7 cellular contexts compared by ENCODE assay signal in the genomic region with DNA sequence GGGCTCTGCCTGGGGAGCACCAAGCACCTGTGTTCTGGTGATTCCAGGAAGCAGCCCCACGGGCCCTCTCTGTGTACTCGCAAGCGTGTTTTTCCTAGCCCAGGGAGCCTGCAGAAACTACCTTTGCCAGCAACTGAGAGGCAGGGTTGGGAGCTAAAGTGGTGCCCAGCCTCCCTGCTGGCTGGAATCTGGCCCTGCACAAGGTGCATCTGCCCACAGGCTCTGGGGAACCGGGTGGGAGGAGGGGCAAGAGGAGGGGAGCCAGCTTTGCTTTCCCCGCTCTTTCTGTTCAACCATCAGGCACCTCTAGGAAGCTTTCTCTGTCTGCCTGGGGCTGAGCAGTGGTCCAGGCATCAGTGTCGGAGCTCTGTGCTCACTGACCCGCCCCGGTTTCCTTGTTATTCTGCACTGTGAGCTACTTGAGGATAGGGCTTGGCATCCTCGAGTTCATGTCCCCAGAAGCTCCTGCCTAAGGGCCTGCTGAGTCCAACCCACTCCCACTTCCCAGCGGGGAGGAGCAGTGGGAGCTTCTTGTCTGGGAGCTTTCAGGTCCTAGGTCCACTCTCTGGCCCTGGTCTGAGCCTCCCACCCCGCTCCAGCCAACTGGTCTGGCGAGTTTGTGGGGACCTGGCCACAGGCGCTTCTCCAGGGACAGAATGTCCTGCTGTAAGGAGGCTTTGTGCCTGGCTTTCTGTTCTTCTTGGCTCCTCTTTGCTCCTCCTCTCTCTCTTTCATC. TPM values are rescaled to one million over a fixed set of nuclear protein-coding genes. Genes with fewer than 3 reads are reported as not detected.
A peak's percentile ranks its signal among the peaks of the same experiment; 100 is the strongest.
DNase-seq lines count a peak whose midpoint lies in the region; ATAC-seq and TF ChIP-seq lines count a peak whose summit lies in the region.

No MANE protein-coding gene starts in this region.

- no peak for DNase-seq in activated T-helper 2 cell treated with anti-CD3 and anti-CD28 coated beads, Interferon-gamma antibody, Interleukin-2, Interleukin-4, amounts not matched to agents 10 μg/mL and 5 μg/mL and 100 μg/mL, durations not matched to agents 14 hours and 24 hours and 36 hours (ENCODE audit: low spot score)
- DNase-seq in right atrium auricular region (ENCODE audit: low spot score) (peak; percentile 76), SHP77 treated with DMSO at 0.1 percent for 48 hours (lab: John Stamatoyannopoulos, UW) (no peak)

- H3K9me3 ChIP-seq in HUES48 (ENCODE audit: control insufficient read depth, insufficient read depth, low read length) (no peaks in the 10 kb centered on the region), right atrium auricular region (no peaks in the 10 kb centered on the region)

- peak in 1 of 2 donors; percentile 48 for TF ChIP-seq CTCF in right atrium auricular region (IDR thresholded peaks at IDR 0.05)

- H3K4me1 ChIP-seq in HUES48 (ENCODE audit: control insufficient read depth, insufficient read depth, low read length) = peaks cover 36% of the 10 kb centered on the region
- H3K4me1 ChIP-seq in right atrium auricular region = peaks cover 0 to 69% of the 10 kb centered on the region in 2 donors

- intact Hi-C loops in activated T-helper 2 cell treated with anti-CD3 and anti-CD28 coated beads, Interferon-gamma antibody, Interleukin-2, Interleukin-4, amounts not matched to agents 10 μg/mL and 5 μg/mL and 100 μg/mL, durations not matched to agents 14 hours and 24 hours and 36 hours (cut with micrococcal nuclease) = no loop called here

- H3K27me3 Mint-ChIP-seq in activated T-helper 2 cell treated with anti-CD3 and anti-CD28 coated beads, Interferon-gamma antibody, Interleukin-2, Interleukin-4, amounts not matched to agents 10 μg/mL and 5 μg/mL and 100 μg/mL, durations not matched to agents 14 hours and 24 hours and 36 hours (ENCODE audit: low read depth) = no peaks in the 10 kb centered on the region

- H3K36me3 ChIP-seq in HUES48 (ENCODE audit: control insufficient read depth, insufficient read depth, low read length) = no peaks in the 10 kb centered on the region
- H3K36me3 ChIP-seq in right atrium auricular region = no peaks in the 10 kb centered on the region

- peaks cover 20% of the 10 kb centered on the region for H3K4me1 Mint-ChIP-seq in activated T-helper 2 cell treated with anti-CD3 and anti-CD28 coated beads, Interferon-gamma antibody, Interleukin-2, Interleukin-4, amounts not matched to agents 10 μg/mL and 5 μg/mL and 100 μg/mL, durations not matched to agents 14 hours and 24 hours and 36 hours (ENCODE audit: low read depth)

- H3K27ac ChIP-seq in HUES48 (ENCODE audit: low read depth, low read length) = peak overlapping the region; percentile 71
- H3K27ac ChIP-seq in right atrium auricular region = peak overlapping the region; percentile 91 to 98
- H3K27ac ChIP-seq in skin epidermis = peak overlapping the region in 18 of 21 experiments; percentile 22 to 86 (median 76)

- H3K9ac ChIP-seq in HUES48 (ENCODE audit: low read depth, low read length) = 0 out of 2 replicates have a peak overlapping the region, but pooled peaks have one; percentile 4

- H3K27me3 ChIP-seq in HUES48 (ENCODE audit: control insufficient read depth, insufficient read depth, low read length) (no peaks in the 10 kb centered on the region), right atrium auricular region (no peaks in the 10 kb centered on the region)

- H3K27ac Mint-ChIP-seq in activated T-helper 2 cell treated with anti-CD3 and anti-CD28 coated beads, Interferon-gamma antibody, Interleukin-2, Interleukin-4, amounts not matched to agents 10 μg/mL and 5 μg/mL and 100 μg/mL, durations not matched to agents 14 hours and 24 hours and 36 hours = peak overlapping the region; percentile 81

- H3K36me3 Mint-ChIP-seq in activated T-helper 2 cell treated with anti-CD3 and anti-CD28 coated beads, Interferon-gamma antibody, Interleukin-2, Interleukin-4, amounts not matched to agents 10 μg/mL and 5 μg/mL and 100 μg/mL, durations not matched to agents 14 hours and 24 hours and 36 hours (ENCODE audit: low read depth) = no peaks in the 10 kb centered on the region

- H3K4me3 ChIP-seq in HUES48 (ENCODE audit: low read depth, low read length) = no peak overlapping the region
- peak overlapping the region in 1 of 2 donors; percentile 34 for H3K4me3 ChIP-seq in right atrium auricular region
- H3K4me3 ChIP-seq in skin epidermis = peak overlapping the region in 1 of 7 experiments; percentile 18

- ATAC-seq in GM21390 (IDR thresholded peaks at IDR 0.05; ENCODE audit: unreplicated experiment) = no peak
- ATAC-seq in HG03457 (IDR thresholded peaks at IDR 0.05; ENCODE audit: unreplicated experiment) = no peak

- H3K4me3 Mint-ChIP-seq in activated T-helper 2 cell treated with anti-CD3 and anti-CD28 coated beads, Interferon-gamma antibody, Interleukin-2, Interleukin-4, amounts not matched to agents 10 μg/mL and 5 μg/mL and 100 μg/mL, durations not matched to agents 14 hours and 24 hours and 36 hours (ENCODE audit: low read depth) = peak overlapping the region; percentile 62

- no peaks in the 10 kb centered on the region for H3K9me3 Mint-ChIP-seq in activated T-helper 2 cell treated with anti-CD3 and anti-CD28 coated beads, Interferon-gamma antibody, Interleukin-2, Interleukin-4, amounts not matched to agents 10 μg/mL and 5 μg/mL and 100 μg/mL, durations not matched to agents 14 hours and 24 hours and 36 hours

RNA-seq across cellular contexts. Expression of gene DAGLA, which starts 14.9 kb away (rescaled TPM):
- 0.07 TPM in 2 replicates for total RNA-seq in activated T-helper 2 cell treated with anti-CD3 and anti-CD28 coated beads, Interferon-gamma antibody, Interleukin-2, Interleukin-4, amounts not matched to agents 10 μg/mL and 5 μg/mL and 100 μg/mL, durations not matched to agents 14 hours and 24 hours and 36 hours
- total RNA-seq in right atrium auricular region = 1 to 10 TPM; 3.9 to 5.7 TPM

RNA-seq across cellular contexts. Expression of gene MYRF, which starts 57.3 kb away (rescaled TPM):
- 1.8 and 2.6 TPM in 2 replicates for total RNA-seq in activated T-helper 2 cell treated with anti-CD3 and anti-CD28 coated beads, Interferon-gamma antibody, Interleukin-2, Interleukin-4, amounts not matched to agents 10 μg/mL and 5 μg/mL and 100 μg/mL, durations not matched to agents 14 hours and 24 hours and 36 hours
- total RNA-seq in right atrium auricular region = 10 to 100 TPM in 1 of 2 donors, 1 to 10 TPM in 1; 7.0 to 13.1 TPM
